In the genomic region with DNA sequence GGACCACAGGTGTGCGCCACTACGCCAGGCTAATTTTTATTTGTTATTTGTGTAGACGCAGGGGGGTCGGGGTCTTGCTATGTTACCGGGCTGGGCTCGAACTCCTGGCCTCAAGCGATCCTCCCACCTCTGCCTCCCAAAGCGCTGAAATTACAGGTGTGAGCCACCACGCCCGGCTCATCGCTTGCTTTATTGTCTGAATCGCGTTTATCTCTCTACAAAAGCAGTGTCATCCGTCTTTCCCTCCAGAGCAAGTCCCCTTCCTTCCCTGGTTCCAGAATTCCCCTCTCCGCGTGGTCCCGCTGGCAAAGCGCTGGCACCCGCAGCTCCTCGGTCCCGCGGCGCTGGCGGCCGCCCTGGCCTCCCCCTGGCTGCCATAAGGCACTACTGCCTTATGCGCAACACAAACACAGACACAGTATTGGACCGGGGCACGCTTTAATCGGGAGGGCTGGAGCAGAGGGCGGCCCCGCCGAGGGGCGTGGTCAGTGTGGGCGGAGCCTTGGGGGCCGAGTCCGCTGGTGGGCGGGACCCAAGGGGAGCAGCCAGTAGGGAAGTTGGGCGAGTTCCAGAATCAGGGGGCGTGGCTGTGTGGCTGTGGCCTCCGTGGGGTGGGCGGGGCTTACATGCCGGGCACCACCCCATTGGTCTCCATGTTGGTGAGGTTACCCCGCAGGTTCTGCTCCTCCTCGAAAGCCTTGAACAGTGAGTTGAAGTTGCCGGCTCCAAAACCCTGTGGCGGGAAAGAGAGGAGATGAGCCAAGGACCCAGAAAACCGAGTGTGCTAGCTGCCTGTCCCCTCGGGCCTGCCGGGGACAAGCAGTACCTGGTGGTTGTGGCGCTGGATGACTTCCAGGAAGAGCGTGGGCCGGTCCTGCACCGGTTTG, we compare ENCODE assay signal across 8 cellular contexts. TPM values are rescaled to one million over a fixed set of nuclear protein-coding genes. Genes with fewer than 3 reads are reported as not detected.
DNase-seq lines count a peak whose midpoint lies in the region; ATAC-seq, FAIRE-seq and TF ChIP-seq lines count a peak whose summit lies in the region.

No MANE protein-coding gene starts in this region.

- peaks cover 10% of the 10 kb centered on the region for H3K4me1 Mint-ChIP-seq in T-helper 1 cell treated with Interleukin-12 subunit alpha and Interleukin-12 subunit beta and Interleukin-4 antibody, amounts not matched to agents 30 μg/mL and 1 μg/mL, for 36 hours (ENCODE audit: low read depth)

- H3K4me3 ChIP-seq in right cardiac atrium (ENCODE audit: low read length) (peak overlapping the region; percentile 65), vagina (peak overlapping the region; percentile 60 to 66)

- H3K27ac Mint-ChIP-seq in T-helper 1 cell treated with Interleukin-12 subunit alpha and Interleukin-12 subunit beta and Interleukin-4 antibody, amounts not matched to agents 30 μg/mL and 1 μg/mL, for 36 hours = peak overlapping the region; percentile 77

- no peaks in the 10 kb centered on the region for H3K36me3 ChIP-seq in vagina

- H3K27me3 ChIP-seq in right cardiac atrium (ENCODE audit: control insufficient read depth, insufficient read depth) = no peaks in the 10 kb centered on the region
- no peaks in the 10 kb centered on the region for H3K27me3 ChIP-seq in vagina

- H3K9me3 ChIP-seq in right cardiac atrium (ENCODE audit: control insufficient read depth, low read length) = no peaks in the 10 kb centered on the region
- no peaks in the 10 kb centered on the region for H3K9me3 ChIP-seq in vagina

- no peaks in the 10 kb centered on the region for H3K9me3 Mint-ChIP-seq in T-helper 1 cell treated with Interleukin-12 subunit alpha and Interleukin-12 subunit beta and Interleukin-4 antibody, amounts not matched to agents 30 μg/mL and 1 μg/mL, for 36 hours

- intact Hi-C loops in right cardiac atrium (cut with DNase I) (no loop called here), vagina (cut with DNase I) (no loop called here)

- no peaks in the 10 kb centered on the region for H3K27me3 Mint-ChIP-seq in T-helper 1 cell treated with Interleukin-12 subunit alpha and Interleukin-12 subunit beta and Interleukin-4 antibody, amounts not matched to agents 30 μg/mL and 1 μg/mL, for 36 hours (ENCODE audit: low read depth)

- no peak; the same call in 1 of the 2 replicates for TF ChIP-seq POLR2A in GM12891 (IDR thresholded peaks at IDR 0.05; ENCODE audit: low read depth, low read length)
- TF ChIP-seq POLR2A in vagina (IDR thresholded peaks at IDR 0.05) = peak in 1 of 2 donors; percentile 14

- no peaks in the 10 kb centered on the region for H3K36me3 Mint-ChIP-seq in T-helper 1 cell treated with Interleukin-12 subunit alpha and Interleukin-12 subunit beta and Interleukin-4 antibody, amounts not matched to agents 30 μg/mL and 1 μg/mL, for 36 hours (ENCODE audit: low read depth)

- peak; percentile 97 for DNase-seq in GM12891 (ENCODE audit: insufficient read length, low spot score)
- peak; percentile 95 for DNase-seq in NCI-H146 treated with DMSO at 0.1 percent for 48 hours (lab: John Stamatoyannopoulos, UW; ENCODE audit: unreplicated experiment)
- DNase-seq in anterior cingulate cortex (lab: John Stamatoyannopoulos, UW) = peak; percentile 28 to 96 (median 89)
- DNase-seq in right cardiac atrium = peak; percentile 100
- peak; percentile 92 for DNase-seq in putamen (ENCODE audit: low spot score)
- DNase-seq in vagina (ENCODE audit: extremely low spot score in 2 of 2) = peak; percentile 97 to 98

- WGBS in right cardiac atrium = 11% methylated on average over 53 of the region's 53 CpGs

- H3K4me1 ChIP-seq in right cardiac atrium (ENCODE audit: control insufficient read depth, insufficient read depth, low read length) = no peaks in the 10 kb centered on the region
- peaks cover 11% of the 10 kb centered on the region for H3K4me1 ChIP-seq in vagina

- FAIRE-seq in GM12891 (lab: Jason Lieb, UNC) = peak; percentile 99

- H3K4me3 Mint-ChIP-seq in T-helper 1 cell treated with Interleukin-12 subunit alpha and Interleukin-12 subunit beta and Interleukin-4 antibody, amounts not matched to agents 30 μg/mL and 1 μg/mL, for 36 hours = peak overlapping the region; percentile 93

- peak in 2 of 3 experiments; percentile 11 to 16 for TF ChIP-seq CTCF in vagina (IDR thresholded peaks at IDR 0.05)

- peak; percentile 91 for ATAC-seq in HG02840 (IDR thresholded peaks at IDR 0.05; ENCODE audit: low FRiP score, unreplicated experiment)
- ATAC-seq in right cardiac atrium = peak; percentile 98 to 99

- peak overlapping the region; percentile 67 for H3K27ac ChIP-seq in right cardiac atrium (ENCODE audit: low read length)
- peak overlapping the region; percentile 76 for H3K27ac ChIP-seq in vagina

TF ChIP-seq in GM12891, 5 proteins besides CTCF, POLR2A, EP300 and RAD21:
- TF ChIP-seq POU2F2 (IDR thresholded peaks at IDR 0.05; ENCODE audit: low read depth, low read length) (no peak), PAX5 (IDR thresholded peaks at IDR 0.05; ENCODE audit: insufficient read depth, low read length, severe bottlenecking) (peak; percentile 68), POLR2AphosphoS5 (IDR thresholded peaks at IDR 0.05; ENCODE audit: low read depth, low read length) (no peak), SPI1 (IDR thresholded peaks at IDR 0.05; ENCODE audit: low read depth, low read length) (peak; percentile 47), TAF1 (IDR thresholded peaks at IDR 0.05; ENCODE audit: low read depth, low read length) (no peak)

RNA-seq across cellular contexts. Expression of a gene that starts 19.3 kb away (rescaled TPM):
- polyA plus RNA-seq in GM12891 (2012; ENCODE audit: low read depth, missing spikeins) = 0.49 TPM
- total RNA-seq in right cardiac atrium = 1 to 10 TPM; 1.3 to 5.1 (median 1.4) TPM
- polyA plus RNA-seq in right cardiac atrium = 2.0 TPM
- not detected for total RNA-seq in vagina

RNA-seq across cellular contexts. Expression of a gene that starts 35.5 kb away (rescaled TPM):
- 3.1 TPM for polyA plus RNA-seq in GM12891 (2012; ENCODE audit: low read depth, missing spikeins)
- 10 to 100 TPM in 3 of 4 donors, 1 to 10 TPM in 1; 9.6 to 14.9 (median 13.0) TPM for total RNA-seq in right cardiac atrium
- polyA plus RNA-seq in right cardiac atrium = 7.6 TPM
- total RNA-seq in vagina = 10.6 TPM

RNA-seq across cellular contexts. Expression of a gene that starts 45.9 kb away (rescaled TPM):
- polyA plus RNA-seq in GM12891 (2012; ENCODE audit: low read depth, missing spikeins) = 34.6 TPM
- total RNA-seq in right cardiac atrium (10 to 100 TPM; 15.2 to 23.3 (median 22.0) TPM), vagina (16.5 TPM)
- polyA plus RNA-seq in right cardiac atrium = 11.2 TPM

RNA-seq across cellular contexts. Expression of a gene that starts 49.2 kb away (rescaled TPM):
- polyA plus RNA-seq in GM12891 (2012; ENCODE audit: low read depth, missing spikeins) = 40.6 TPM
- 10 to 100 TPM; 33.0 to 35.5 (median 34.0) TPM for total RNA-seq in right cardiac atrium
- polyA plus RNA-seq in right cardiac atrium = 46.8 TPM
- 46.2 TPM for total RNA-seq in vagina

Comparison
In these comparisons a context has a peak if more than half of its experiments do, and no peak if none do; other contexts are left out.
1. Peak in every context shown above with its lines: DNase-seq, ATAC-seq, H3K4me3 ChIP-seq and H3K27ac ChIP-seq.